ENCODE assay signal across 11 cellular contexts in the genomic region with DNA sequence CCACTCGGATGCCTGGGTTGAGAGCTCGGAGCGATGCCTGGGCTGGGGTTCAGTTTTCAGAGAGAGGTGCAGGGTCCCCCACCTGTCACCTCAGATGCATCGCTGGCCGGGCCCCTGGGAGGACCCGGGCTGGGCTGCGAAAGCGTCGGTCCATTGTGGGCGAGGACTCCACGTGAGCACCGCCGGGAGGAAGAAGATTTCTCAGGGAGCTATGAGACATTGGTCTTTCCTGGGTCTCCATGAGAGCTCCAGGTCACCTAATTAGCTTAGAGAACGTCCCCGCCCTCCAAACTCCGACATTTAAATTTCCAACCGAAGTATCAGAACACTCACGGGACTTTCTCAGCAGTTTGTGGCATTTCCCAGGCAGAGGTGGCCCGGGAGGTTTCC. TPM values are rescaled to one million over a fixed set of nuclear protein-coding genes. Genes with fewer than 3 reads are reported as not detected.
DNase-seq lines count a peak whose midpoint lies in the region; ATAC-seq and TF ChIP-seq lines count a peak whose summit lies in the region.
"Had no signal": no experiment of that assay in that cellular context is flagged by ENCODE, and none has a peak within 500 bp of the region (broad histone marks: within the 10 kb centered on the region; RNA-seq: fewer than 3 reads in every experiment).

No MANE protein-coding gene starts in this region.

- peaks cover 0 to 11% (median 0%) of the 10 kb centered on the region in 9 donors for H3K27me3 ChIP-seq in heart left ventricle
- no peaks in the 10 kb centered on the region for H3K27me3 ChIP-seq in upper lobe of right lung

- no peak for ATAC-seq in heart left ventricle
- no peak for ATAC-seq in left ventricle myocardium superior
- no peak for ATAC-seq in upper lobe of right lung
- no peak for ATAC-seq in GM21825 (IDR thresholded peaks at IDR 0.05; ENCODE audit: unreplicated experiment)
- no peak for ATAC-seq in natural killer cell

- H3K36me3 ChIP-seq in heart left ventricle = no peaks in the 10 kb centered on the region
- no peaks in the 10 kb centered on the region for H3K36me3 ChIP-seq in upper lobe of right lung

- no peak overlapping the region for H3K27ac Mint-ChIP-seq in mesothelial cell of epicardium
- H3K27ac Mint-ChIP-seq in natural killer cell = no peak overlapping the region
- H3K27ac Mint-ChIP-seq: IgD-negative memory B cell had no signal

- H3K27me3 Mint-ChIP-seq in mesothelial cell of epicardium (ENCODE audit: low read depth) (peaks cover 62% of the 10 kb centered on the region), natural killer cell (ENCODE audit: low read depth in 2 of 2) (peaks cover 32 to 49% of the 10 kb centered on the region in 2 donors)

- no peak for TF ChIP-seq CTCF in heart left ventricle (IDR thresholded peaks at IDR 0.05)
- no peak for TF ChIP-seq CTCF in coronary artery (IDR thresholded peaks at IDR 0.05)
- TF ChIP-seq CTCF in mesothelial cell of epicardium (IDR thresholded peaks at IDR 0.05; ENCODE audit: unreplicated experiment) = no peak
- no peak for TF ChIP-seq CTCF in upper lobe of right lung (IDR thresholded peaks at IDR 0.05)
- no peak for TF ChIP-seq CTCF in natural killer cell (IDR thresholded peaks at IDR 0.05)

- no peaks in the 10 kb centered on the region for H3K9me3 Mint-ChIP-seq in mesothelial cell of epicardium
- H3K9me3 Mint-ChIP-seq in natural killer cell = no peaks in the 10 kb centered on the region
- H3K9me3 Mint-ChIP-seq: IgD-negative memory B cell had no signal

- H3K9me3 ChIP-seq in heart left ventricle (no peaks in the 10 kb centered on the region), upper lobe of right lung (no peaks in the 10 kb centered on the region)

- no peak for TF ChIP-seq POLR2A in heart left ventricle (IDR thresholded peaks at IDR 0.05)

- H3K4me1 Mint-ChIP-seq in mesothelial cell of epicardium (peaks cover 18% of the 10 kb centered on the region), natural killer cell (no peaks in the 10 kb centered on the region)

- 19 to 57% (median 28%) methylated on average over 19 of the region's 19 CpGs for WGBS in heart left ventricle, 4 donors

- H3K4me1 ChIP-seq in heart left ventricle (peaks cover 0 to 18% (median 4%) of the 10 kb centered on the region in 12 donors), upper lobe of right lung (no peaks in the 10 kb centered on the region)

- intact Hi-C loops in heart left ventricle (cut with DNase I) = loop anchor here in 1 of 10 donors (10.0 kb wide), 1 partner anchor 104 kb away; no protein-coding TSS in a partner anchor
- intact Hi-C loops in left ventricle myocardium superior (cut with micrococcal nuclease) = no loop called here
- intact Hi-C loops in upper lobe of right lung (cut with DNase I) = no loop called here
- intact Hi-C loops in natural killer cell (cut with micrococcal nuclease) = no loop called here

- H3K36me3 Mint-ChIP-seq in mesothelial cell of epicardium = peaks cover 1% of the 10 kb centered on the region
- no peaks in the 10 kb centered on the region for H3K36me3 Mint-ChIP-seq in natural killer cell
- H3K36me3 Mint-ChIP-seq: IgD-negative memory B cell had no signal

- H3K4me3 ChIP-seq in heart left ventricle (peak overlapping the region in 7 of 12 donors; percentile 21 to 50 (median 39)), coronary artery (peak overlapping the region; percentile 47), upper lobe of right lung (no peak overlapping the region)

- H3K4me3 Mint-ChIP-seq in mesothelial cell of epicardium (peak overlapping the region; percentile 61), natural killer cell (no peak overlapping the region)

- no peak for DNase-seq in heart left ventricle
- DNase-seq in left ventricle myocardium superior = no peak
- DNase-seq in coronary artery (ENCODE audit: low spot score) = no peak
- no peak for DNase-seq in mesothelial cell of epicardium (ENCODE audit: low spot score in 2 of 2, unreplicated experiment in 2 of 2)
- peak; percentile 58 for DNase-seq in upper lobe of right lung
- no peak for DNase-seq in natural killer cell
- no peak for DNase-seq in central memory CD4-positive, alpha-beta T cell
- DNase-seq: activated naive CD4-positive, alpha-beta T cell; NCI-H2029 treated with DMSO at 0.1 percent for 48 hours had no signal

- H3K27ac ChIP-seq in heart left ventricle = peak overlapping the region in 1 of 12 donors; percentile 28
- H3K27ac ChIP-seq in coronary artery = peak overlapping the region in 1 of 2 donors; percentile 65
- no peak overlapping the region for H3K27ac ChIP-seq in upper lobe of right lung

RNA-seq across cellular contexts. Expression of gene FBLN7, which starts 2.2 kb away (rescaled TPM):
- total RNA-seq in heart left ventricle (1 to 10 TPM in 3 of 9 donors, under 1 TPM in 5, not detected in 1; 0.35 to 2.9 (median 0.74) TPM), left ventricle myocardium superior (0.32 TPM), mesothelial cell of epicardium (1.9 to 2.4 TPM (median 2.2 TPM) in 3 replicates), upper lobe of right lung (5.4 TPM), natural killer cell (under 1 TPM in 2 of 3 donors, not detected in 1; 0.25 to 0.48 TPM)
- under 1 TPM; 0.23 to 0.44 TPM for polyA plus RNA-seq in heart left ventricle
